In genomic region chr20:3658019-3658707, GRCh38 we compare ENCODE assay signal across 25 cellular contexts. TPM values are rescaled to one million over a fixed set of nuclear protein-coding genes. Genes with fewer than 3 reads are reported as not detected.
DNase-seq lines count a peak whose midpoint lies in the region; ATAC-seq, FAIRE-seq and TF ChIP-seq lines count a peak whose summit lies in the region.
"Had no signal": no experiment of that assay in that cellular context is flagged by ENCODE, and none has a peak within 500 bp of the region (broad histone marks: within the 10 kb centered on the region; RNA-seq: fewer than 3 reads in every experiment).

No MANE protein-coding gene starts in this region.

- H2AFZ ChIP-seq in Karpas-422 (ENCODE audit: low read length): peak overlapping the region; percentile 84; the same call in 1 of the 2 replicates
- H2AFZ ChIP-seq in H1 (ENCODE audit: low read length): no peak overlapping the region
- H2AFZ ChIP-seq in neuronal stem cell (ENCODE audit: low read length): peak overlapping the region; percentile 77
- H2AFZ ChIP-seq in hepatocyte: no peak overlapping the region

- H2BK20ac ChIP-seq in H1 (ENCODE audit: low read length): no peak overlapping the region

- H3K9me2 ChIP-seq in DOHH2 (replicated peaks; ENCODE audit: control insufficient read depth, low read length): no peaks in the 10 kb centered on the region
- no peaks in the 10 kb centered on the region for H3K9me2 ChIP-seq in Karpas-422 (replicated peaks; ENCODE audit: insufficient read depth, low read length)
- no peaks in the 10 kb centered on the region for H3K9me2 ChIP-seq in hepatocyte (replicated peaks; ENCODE audit: insufficient read depth)

- TF ChIP-seq RAD21 in H1 (IDR thresholded peaks at IDR 0.05 in 1 of 2, conservative IDR thresholded peaks at IDR 0.05 in 1 of 2; ENCODE audit: low read depth in 2 of 2, low read length in 2 of 2): no peak

- H2AK5ac ChIP-seq in H1 (ENCODE audit: low read depth, low read length) (no peak overlapping the region), neuronal stem cell (ENCODE audit: low read depth, low read length) (no peak overlapping the region)

- H2BK5ac ChIP-seq in H1 (ENCODE audit: low read depth, low read length): no peak overlapping the region
- peak overlapping the region; percentile 54 for H2BK5ac ChIP-seq in neuronal stem cell (ENCODE audit: low read length)

- H2BK12ac ChIP-seq in H1 (ENCODE audit: low read depth, low read length) (no peak overlapping the region), neuronal stem cell (ENCODE audit: low read length) (no peak overlapping the region)

- H2BK120ac ChIP-seq in H1 (replicated peaks; ENCODE audit: low read depth, low read length) (no peak overlapping the region), neuronal stem cell (ENCODE audit: low read depth, low read length) (no peak overlapping the region)

- H3K27me3 ChIP-seq in DOHH2 (ENCODE audit: control insufficient read depth, low read length) (peaks cover 18% of the 10 kb centered on the region), Karpas-422 (ENCODE audit: low read length) (no peaks in the 10 kb centered on the region), H1 (replicated peaks in 1 of 4; ENCODE audit: control insufficient read depth in 3 of 4, extremely low read depth in 1 of 4, insufficient read depth in 3 of 4, low read length in 3 of 4) (peaks cover 0 to 2% (median 0%) of the 10 kb centered on the region in 4 experiments; a peak in 1 of 7 replicates), neuronal stem cell (ENCODE audit: control insufficient read depth in 3 of 3, insufficient read depth in 3 of 3, low read depth in 1 of 3, low read length in 3 of 3) (peaks cover 0 to 25% (median 6%) of the 10 kb centered on the region in 3 experiments), vagina (no peaks in the 10 kb centered on the region), hepatocyte (peaks cover 16% of the 10 kb centered on the region)

- DNase-seq in Karpas-422 (no peak), H1 (ENCODE audit: low read depth in 1 of 2, low spot score in 2 of 2) (no peak), neuronal stem cell (ENCODE audit: low spot score) (no peak), vagina (ENCODE audit: extremely low spot score in 2 of 2) (no peak), hepatocyte (ENCODE audit: low spot score) (no peak)
- DNase-seq in activated CD8-positive, alpha-beta memory T cell treated with anti-CD3 and anti-CD28 coated beads, Interleukin-2, amount 50 U/mL, for 4 hours: no peak
- DNase-seq: DMS79, H7, Kasumi-1, NCI-H1092 treated with DMSO at 0.1 percent for 48 hours, NCI-H2081 treated with DMSO at 0.1 percent for 48 hours, NCI-H446 treated with DMSO at 0.1 percent for 48 hours, NCI-H69 had no signal

- H3K79me1 ChIP-seq in H1 (ENCODE audit: low read depth, low read length) (no peaks in the 10 kb centered on the region), neuronal stem cell (ENCODE audit: low read depth, low read length) (no peaks in the 10 kb centered on the region)

- intact Hi-C loops in vagina (cut with DNase I): no loop called here

- H3K36me3 ChIP-seq in DOHH2 (ENCODE audit: control insufficient read depth, low read length): no peaks in the 10 kb centered on the region
- H3K36me3 ChIP-seq in Karpas-422 (ENCODE audit: insufficient read depth, low read length): no peaks in the 10 kb centered on the region
- peaks cover 0 to 5% (median 0%) of the 10 kb centered on the region in 4 experiments; a peak in 1 of 8 replicates for H3K36me3 ChIP-seq in H1 (ENCODE audit: control insufficient read depth in 2 of 4, insufficient read depth in 4 of 4, low read length in 3 of 4)
- H3K36me3 ChIP-seq in neuronal stem cell (replicated peaks in 1 of 2; ENCODE audit: control insufficient read depth in 2 of 2, insufficient read depth in 2 of 2, low read length in 2 of 2): no peaks in the 10 kb centered on the region
- no peaks in the 10 kb centered on the region for H3K36me3 ChIP-seq in vagina
- H3K36me3 ChIP-seq in hepatocyte (replicated peaks; ENCODE audit: insufficient read depth, low read depth): no peaks in the 10 kb centered on the region

- CTCF ChIA-PET in H1 (lab: Charles Lee; ENCODE audit: partially characterized antibody): interaction anchor here (0.6 to 5.3 kb wide), 12 partner anchors 8 to 1702 kb away, joined by 3 to 28 read pairs (median 4); no protein-coding TSS in a partner anchor

- H3K4me1 ChIP-seq in DOHH2 (ENCODE audit: control insufficient read depth, low read length) (peaks cover 10% of the 10 kb centered on the region), Karpas-422 (ENCODE audit: low read length) (peaks cover 13% of the 10 kb centered on the region), H1 (replicated peaks in 1 of 4; ENCODE audit: control insufficient read depth in 3 of 4, insufficient read depth in 4 of 4, low read length in 3 of 4) (peaks cover 0 to under 1% (median 0%) of the 10 kb centered on the region in 4 experiments; a peak in 1 of 7 replicates), neuronal stem cell (ENCODE audit: control insufficient read depth in 2 of 2, insufficient read depth in 1 of 2, low read depth in 1 of 2, low read length in 2 of 2) (peaks cover 5 to 10% of the 10 kb centered on the region in 2 donors), vagina (no peaks in the 10 kb centered on the region), hepatocyte (ENCODE audit: insufficient read depth) (no peaks in the 10 kb centered on the region)
- H3K4me1 ChIP-seq: A549 had no signal

- ATAC-seq in GM19455 (IDR thresholded peaks at IDR 0.05; ENCODE audit: unreplicated experiment): no peak
- ATAC-seq: A549; CD8-positive, alpha-beta T cell; SK-N-SH treated with all-trans-retinoic acid at 6 μM for 48 hours had no signal

- H4K91ac ChIP-seq in H1 (replicated peaks; ENCODE audit: insufficient read length, low read length) (no peak overlapping the region), neuronal stem cell (ENCODE audit: low read depth, low read length, poor library complexity) (no peak overlapping the region)

- no peaks in the 10 kb centered on the region for H3K79me2 ChIP-seq in DOHH2 (ENCODE audit: control insufficient read depth, low read length)
- H3K79me2 ChIP-seq in Karpas-422 (ENCODE audit: low read length): no peaks in the 10 kb centered on the region
- no peaks in the 10 kb centered on the region for H3K79me2 ChIP-seq in H1 (ENCODE audit: control insufficient read depth in 1 of 2, insufficient read depth in 2 of 2, low read length in 2 of 2)
- no peaks in the 10 kb centered on the region for H3K79me2 ChIP-seq in hepatocyte

- H3K23ac ChIP-seq in H1 (ENCODE audit: insufficient read length): no peak overlapping the region
- no peak overlapping the region for H3K23ac ChIP-seq in neuronal stem cell (ENCODE audit: low read depth, low read length, poor library complexity)

- H3K27ac ChIP-seq in DOHH2 (ENCODE audit: low read depth, low read length): no peak overlapping the region
- H3K27ac ChIP-seq in Karpas-422 (ENCODE audit: low read length): no peak overlapping the region
- no peak overlapping the region for H3K27ac ChIP-seq in H1 (ENCODE audit: low read depth, low read length)
- no peak overlapping the region for H3K27ac ChIP-seq in neuronal stem cell (replicated peaks; ENCODE audit: low read length)
- no peak overlapping the region for H3K27ac ChIP-seq in vagina
- H3K27ac ChIP-seq in hepatocyte: no peak overlapping the region
- H3K27ac ChIP-seq: A549, HL-60, RWPE1 had no signal

- H3K4me2 ChIP-seq in DOHH2 (ENCODE audit: low read length): peak overlapping the region; percentile 24; the same call in 1 of the 2 replicates
- H3K4me2 ChIP-seq in Karpas-422 (ENCODE audit: low read depth, low read length, poor library complexity, severe bottlenecking): peak overlapping the region; percentile 38
- no peak overlapping the region for H3K4me2 ChIP-seq in H1 (ENCODE audit: insufficient read depth in 1 of 2, low read depth in 2 of 2, low read length in 2 of 2)
- no peak overlapping the region for H3K4me2 ChIP-seq in neuronal stem cell (ENCODE audit: insufficient read depth, low read length, poor library complexity, severe bottlenecking)
- H3K4me2 ChIP-seq in hepatocyte: no peak overlapping the region
- H3K4me2 ChIP-seq: A549 had no signal

- H3K9me3 ChIP-seq in DOHH2 (ENCODE audit: control insufficient read depth, insufficient read depth, low read length): no peaks in the 10 kb centered on the region
- H3K9me3 ChIP-seq in Karpas-422 (ENCODE audit: low read length): no peaks in the 10 kb centered on the region
- peaks cover 0 to 17% of the 10 kb centered on the region in 2 experiments; a peak in 2 of 4 replicates for H3K9me3 ChIP-seq in H1 (ENCODE audit: insufficient read depth in 2 of 2, low read depth in 1 of 2, low read length in 1 of 2)
- H3K9me3 ChIP-seq in neuronal stem cell (replicated peaks in 1 of 2; ENCODE audit: control insufficient read depth in 2 of 2, insufficient read depth in 1 of 2, low read depth in 1 of 2, low read length in 2 of 2): peaks cover 0 to 3% of the 10 kb centered on the region in 2 donors
- no peaks in the 10 kb centered on the region for H3K9me3 ChIP-seq in vagina
- no peaks in the 10 kb centered on the region for H3K9me3 ChIP-seq in hepatocyte (ENCODE audit: low read depth)
- H3K9me3 ChIP-seq: A549 had no signal

- H3F3A ChIP-seq in DOHH2 (ENCODE audit: control insufficient read depth, insufficient read depth): no peaks in the 10 kb centered on the region

- 97% methylated on average over 7 of the region's 7 CpGs; no CpG with 5 or more reads in 1 of the 2 experiments for WGBS in H1 (ENCODE audit: extremely low coverage in 1 of 2, insufficient coverage in 1 of 2, insufficient read length in 1 of 2, insufficient replicate concordance in 2 of 2, low coverage in 1 of 2, low lambda C conversion rate in 2 of 2, missing lambda C conversion rate in 1 of 2), 2 experiments
- WGBS in neuronal stem cell (ENCODE audit: extremely low coverage in 2 of 2, insufficient read length in 2 of 2, insufficient replicate concordance in 1 of 2), 2 donors: no CpG with 5 or more reads among the region's 7 CpGs
- 89% methylated on average over 7 of the region's 7 CpGs for WGBS in hepatocyte (ENCODE audit: low lambda C conversion rate, missing lambda C conversion rate)

- POLR2A ChIA-PET in H1 (lab: Charles Lee; ENCODE audit: partially characterized antibody): interaction anchor here (0.6 kb wide), 1 partner anchor 10 kb away, joined by 3 read pairs; no protein-coding TSS in a partner anchor

- no peak overlapping the region for H2BK15ac ChIP-seq in H1 (ENCODE audit: low read length)
- H2BK15ac ChIP-seq in neuronal stem cell (ENCODE audit: low read length): peak overlapping the region; percentile 76

- H3K56ac ChIP-seq in H1 (replicated peaks; ENCODE audit: insufficient read length, low read depth, low read length): no peak overlapping the region

- peaks cover 2% of the 10 kb centered on the region; the same call in 1 of the 2 replicates for H3K23me2 ChIP-seq in H1 (ENCODE audit: low read depth, low read length)

- H3K18ac ChIP-seq in H1 (ENCODE audit: extremely low read depth, low read length) (no peak overlapping the region), neuronal stem cell (ENCODE audit: low read length) (peak overlapping the region; percentile 53)

- H3K4ac ChIP-seq in H1 (replicated peaks; ENCODE audit: insufficient read length, low read depth, low read length): no peak overlapping the region
- no peak overlapping the region for H3K4ac ChIP-seq in neuronal stem cell (ENCODE audit: low read length)

- no peaks in the 10 kb centered on the region for H4K20me1 ChIP-seq in DOHH2 (ENCODE audit: control insufficient read depth, insufficient read depth, low read depth, low read length)
- H4K20me1 ChIP-seq in Karpas-422 (ENCODE audit: insufficient read depth, low read depth, low read length): no peaks in the 10 kb centered on the region
- peaks cover 0 to 2% of the 10 kb centered on the region in 2 experiments for H4K20me1 ChIP-seq in H1 (replicated peaks in 1 of 2; ENCODE audit: control insufficient read depth in 1 of 2, insufficient read depth in 2 of 2, low read length in 2 of 2)
- no peaks in the 10 kb centered on the region for H4K20me1 ChIP-seq in hepatocyte (ENCODE audit: insufficient read depth, poor library complexity, severe bottlenecking)

- H3K14ac ChIP-seq in H1 (ENCODE audit: insufficient read length): no peak overlapping the region
- H3K14ac ChIP-seq in neuronal stem cell (ENCODE audit: low read length): peak overlapping the region; percentile 65

- no peak for TF ChIP-seq CTCF in DOHH2 (IDR thresholded peaks at IDR 0.05; ENCODE audit: low read depth, low read length, poor library complexity, severe bottlenecking)
- TF ChIP-seq CTCF in H1 (IDR thresholded peaks at IDR 0.05; ENCODE audit: control extremely low read depth in 1 of 3, insufficient read depth in 1 of 3, low read depth in 1 of 3, low read length in 3 of 3): no peak
- no peak for TF ChIP-seq CTCF in vagina (IDR thresholded peaks at IDR 0.05)
- TF ChIP-seq CTCF in hepatocyte (IDR thresholded peaks at IDR 0.05; ENCODE audit: poor library complexity): no peak

- no peak for FAIRE-seq in H1 (lab: Jason Lieb, UNC)
- FAIRE-seq: A549, D721Med, G401.6 had no signal

- H3K9ac ChIP-seq in Karpas-422 (ENCODE audit: low read length): no peak overlapping the region
- H3K9ac ChIP-seq in H1 (replicated peaks in 1 of 4; ENCODE audit: extremely low read depth in 1 of 4, low read depth in 3 of 4, low read length in 3 of 4): no peak overlapping the region; a peak in 1 of 7 replicates
- peak overlapping the region; percentile 38 for H3K9ac ChIP-seq in neuronal stem cell (ENCODE audit: low read depth, low read length, poor library complexity)

- no peak for TF ChIP-seq POLR2A in H1 (IDR thresholded peaks at IDR 0.05; ENCODE audit: control extremely low read depth in 1 of 2, low read depth in 2 of 2, low read length in 2 of 2)
- no peak for TF ChIP-seq POLR2A in vagina (IDR thresholded peaks at IDR 0.05)

- peak overlapping the region; percentile 57; the same call in 1 of the 2 replicates for H4K8ac ChIP-seq in H1 (ENCODE audit: extremely low read depth, insufficient read depth, low read length)
- H4K8ac ChIP-seq in neuronal stem cell (ENCODE audit: low read depth, low read length): no peak overlapping the region

- H4K5ac ChIP-seq in H1 (ENCODE audit: insufficient read length, low read depth, low read length): no peak overlapping the region

- TF ChIP-seq EP300 in H1 (IDR thresholded peaks at IDR 0.05; ENCODE audit: borderline replicate concordance in 1 of 2, low read depth in 2 of 2, low read length in 2 of 2): no peak

- H3K4me3 ChIP-seq in DOHH2 (ENCODE audit: low read length): no peak overlapping the region
- H3K4me3 ChIP-seq in Karpas-422 (ENCODE audit: low read length): peak overlapping the region; percentile 36; the same call in 1 of the 2 replicates
- H3K4me3 ChIP-seq in H1 (ENCODE audit: extremely low read depth in 1 of 4, insufficient read depth in 2 of 4, low read depth in 3 of 4, low read length in 4 of 4): no peak overlapping the region
- H3K4me3 ChIP-seq in neuronal stem cell (ENCODE audit: low read length in 2 of 2): no peak overlapping the region
- H3K4me3 ChIP-seq in vagina: no peak overlapping the region
- H3K4me3 ChIP-seq in hepatocyte: no peak overlapping the region
- H3K4me3 ChIP-seq: A549 had no signal

RNA-seq across cellular contexts. Expression of gene GFRA4, which starts 5.0 kb away (rescaled TPM):
- not detected in 2 replicates for total RNA-seq in Karpas-422 (2014; rRNA removed; shearing (Covaris generic); ENCODE audit: low replicate concordance)
- not detected in 2 replicates for total RNA-seq in H1 (2021; fragmentation: NEBNext Ultra II Directional; extraction: Animal tissue kit (Norgen Biotek cat#: 25700))
- polyA plus RNA-seq in H1 (2011; rRNA removed) (0.05 TPM in 1 of 2 replicates, not detected in the other), hepatocyte (not detected in 2 replicates)
- not detected for polyA plus RNA-seq in H1 (2011; cell fraction: cytosol; rRNA removed)
- polyA plus RNA-seq in H1 (2011; cell fraction: nucleus; rRNA removed): 0.13 TPM
- polyA plus RNA-seq in H1 (2012, experiment 1 of 2): not detected in 4 replicates
- polyA plus RNA-seq in H1 (2012, experiment 2 of 2): not detected
- polyA plus RNA-seq in H1 (2013, experiment 1 of 2): not detected
- not detected for polyA plus RNA-seq in H1 (2013, experiment 2 of 2)
- polyA minus RNA-seq in H1 (2011; rRNA and poly(A)+ RNA removed): not detected in 2 replicates
- polyA minus RNA-seq in H1 (2011; cell fraction: cytosol; rRNA and poly(A)+ RNA removed): not detected
- not detected for polyA minus RNA-seq in H1 (2011; cell fraction: nucleus; rRNA and poly(A)+ RNA removed)
- not detected for polyA plus RNA-seq in neuronal stem cell (2013, experiment 1 of 2)
- polyA plus RNA-seq in neuronal stem cell (2013, experiment 2 of 2): not detected
- total RNA-seq in vagina (not detected), hepatocyte (0.24 TPM in 1 of 2 replicates, not detected in the other)
- total RNA-seq: CD8-positive, alpha-beta T cell; H7; HT1080 had no signal
- polyA plus RNA-seq: A549, BJ, IgD-negative memory B cell had no signal

RNA-seq across cellular contexts. Expression of gene ADAM33, which starts 23.6 kb away (rescaled TPM):
- total RNA-seq in Karpas-422 (2014; rRNA removed; shearing (Covaris generic); ENCODE audit: low replicate concordance): not detected in 2 replicates
- total RNA-seq in H1 (2021; fragmentation: NEBNext Ultra II Directional; extraction: Animal tissue kit (Norgen Biotek cat#: 25700)): 5.7 and 6.0 TPM in 2 replicates
- polyA plus RNA-seq in H1 (2011; rRNA removed): 4.2 and 7.0 TPM in 2 replicates
- 5.8 TPM for polyA plus RNA-seq in H1 (2011; cell fraction: cytosol; rRNA removed)
- 49.2 TPM for polyA plus RNA-seq in H1 (2011; cell fraction: nucleus; rRNA removed)
- polyA plus RNA-seq in H1 (2012, experiment 1 of 2): 4.7 to 8.5 TPM (median 6.9 TPM) in 4 replicates
- polyA plus RNA-seq in H1 (2012, experiment 2 of 2): 3.2 TPM
- polyA plus RNA-seq in H1 (2013, experiment 1 of 2): 4.5 TPM
- polyA plus RNA-seq in H1 (2013, experiment 2 of 2): 4.1 TPM
- polyA minus RNA-seq in H1 (2011; rRNA and poly(A)+ RNA removed): 1.6 and 2.3 TPM in 2 replicates
- polyA minus RNA-seq in H1 (2011; cell fraction: cytosol; rRNA and poly(A)+ RNA removed): 1.6 TPM
- 10.8 TPM for polyA minus RNA-seq in H1 (2011; cell fraction: nucleus; rRNA and poly(A)+ RNA removed)
- 5.2 TPM for polyA plus RNA-seq in neuronal stem cell (2013, experiment 1 of 2)
- 5.3 TPM for polyA plus RNA-seq in neuronal stem cell (2013, experiment 2 of 2)
- 119 TPM for total RNA-seq in vagina
- total RNA-seq in hepatocyte: 14.8 and 18.9 TPM in 2 replicates
- 41.6 and 54.8 TPM in 2 replicates for polyA plus RNA-seq in hepatocyte
- total RNA-seq: CD8-positive, alpha-beta T cell; HT1080 had no signal
- polyA plus RNA-seq: IgD-negative memory B cell had no signal

RNA-seq across cellular contexts. Expression of gene SIGLEC1, which starts 54.2 kb away (rescaled TPM):
- total RNA-seq in Karpas-422 (2014; rRNA removed; shearing (Covaris generic); ENCODE audit: low replicate concordance): not detected in 2 replicates
- not detected in 2 replicates for total RNA-seq in H1 (2021; fragmentation: NEBNext Ultra II Directional; extraction: Animal tissue kit (Norgen Biotek cat#: 25700))
- polyA plus RNA-seq in H1 (2011; rRNA removed): 0.02 TPM in 2 replicates
- not detected for polyA plus RNA-seq in H1 (2011; cell fraction: cytosol; rRNA removed)
- polyA plus RNA-seq in H1 (2011; cell fraction: nucleus; rRNA removed): 0.04 TPM
- not detected in 4 replicates for polyA plus RNA-seq in H1 (2012, experiment 1 of 2)
- not detected for polyA plus RNA-seq in H1 (2012, experiment 2 of 2)
- not detected for polyA plus RNA-seq in H1 (2013, experiment 1 of 2)
- polyA plus RNA-seq in H1 (2013, experiment 2 of 2): not detected
- not detected in 2 replicates for polyA minus RNA-seq in H1 (2011; rRNA and poly(A)+ RNA removed)
- not detected for polyA minus RNA-seq in H1 (2011; cell fraction: cytosol; rRNA and poly(A)+ RNA removed)
- not detected for polyA minus RNA-seq in H1 (2011; cell fraction: nucleus; rRNA and poly(A)+ RNA removed)
- 0.01 TPM for polyA plus RNA-seq in neuronal stem cell (2013, experiment 1 of 2)
- 0.01 TPM for polyA plus RNA-seq in neuronal stem cell (2013, experiment 2 of 2)
- 8.8 TPM for total RNA-seq in vagina
- 0.16 and 0.23 TPM in 2 replicates for total RNA-seq in hepatocyte
- polyA plus RNA-seq in hepatocyte: 0.11 and 0.62 TPM in 2 replicates
- total RNA-seq: H7, HT1080 had no signal
- polyA plus RNA-seq: BJ, IgD-negative memory B cell had no signal

Comparison
In these comparisons a context has a peak if more than half of its experiments do, and no peak if none do; other contexts are left out.
1. H3K4me2 ChIP-seq: peak in DOHH2 (single experiment) and Karpas-422 (single experiment); none in H1 (0 of 2), neuronal stem cell (single experiment) and hepatocyte (single experiment).
2. H2AFZ ChIP-seq: peak in Karpas-422 (single experiment) and neuronal stem cell (single experiment); none in H1 (single experiment) and hepatocyte (single experiment).